1 cellular context compared by ENCODE assay signal in the genomic region with DNA sequence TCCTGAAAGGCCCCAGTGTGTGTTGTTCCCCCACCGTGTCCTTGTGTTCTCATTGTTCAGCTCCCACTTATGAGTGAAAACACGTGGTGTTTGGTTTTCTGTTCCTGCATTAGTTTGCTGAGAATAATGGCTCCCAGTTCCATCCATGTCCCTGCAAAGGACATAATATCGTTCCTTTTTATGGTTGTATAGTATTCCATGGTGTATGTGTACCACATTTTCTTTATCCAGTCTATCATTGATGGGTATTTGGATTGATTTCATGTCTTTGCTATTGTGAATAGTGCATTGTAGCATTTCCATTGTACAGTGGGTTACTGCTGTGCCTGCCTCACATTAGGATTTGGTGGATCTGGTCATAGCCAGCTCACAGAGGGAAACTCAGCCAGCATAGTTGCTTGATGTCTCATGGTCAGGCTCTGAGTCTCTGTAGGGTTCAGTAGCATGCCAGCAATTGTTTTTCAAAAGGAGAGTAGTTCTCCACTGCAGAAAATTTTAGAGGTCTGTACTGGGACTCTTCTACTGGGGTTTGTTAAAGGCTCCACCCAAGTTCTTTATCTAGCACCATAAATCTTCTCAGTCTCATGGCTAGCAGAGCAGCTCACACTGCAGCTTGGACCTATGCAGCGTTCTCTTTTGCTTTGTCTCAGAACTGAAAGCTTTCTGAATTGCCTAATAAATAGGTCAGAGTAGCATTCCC.
TF ChIP-seq lines count a peak whose summit lies in the region.

No MANE protein-coding gene starts in this region.

TF ChIP-seq in SK-N-SH treated with all-trans-retinoic acid at 6 μM for 48 hours, 23 proteins besides CTCF, POLR2A, EP300 and RAD21 (continued from another document):
- TF ChIP-seq, protein P1, sequence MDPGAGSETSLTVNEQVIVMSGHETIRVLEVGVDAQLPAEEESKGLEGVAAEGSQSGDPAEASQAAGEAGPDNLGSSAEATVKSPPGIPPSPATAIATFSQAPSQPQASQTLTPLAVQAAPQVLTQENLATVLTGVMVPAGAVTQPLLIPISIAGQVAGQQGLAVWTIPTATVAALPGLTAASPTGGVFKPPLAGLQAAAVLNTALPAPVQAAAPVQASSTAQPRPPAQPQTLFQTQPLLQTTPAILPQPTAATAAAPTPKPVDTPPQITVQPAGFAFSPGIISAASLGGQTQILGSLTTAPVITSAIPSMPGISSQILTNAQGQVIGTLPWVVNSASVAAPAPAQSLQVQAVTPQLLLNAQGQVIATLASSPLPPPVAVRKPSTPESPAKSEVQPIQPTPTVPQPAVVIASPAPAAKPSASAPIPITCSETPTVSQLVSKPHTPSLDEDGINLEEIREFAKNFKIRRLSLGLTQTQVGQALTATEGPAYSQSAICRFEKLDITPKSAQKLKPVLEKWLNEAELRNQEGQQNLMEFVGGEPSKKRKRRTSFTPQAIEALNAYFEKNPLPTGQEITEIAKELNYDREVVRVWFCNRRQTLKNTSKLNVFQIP (CRISPR knock-in tag; IDR thresholded peaks at IDR 0.05; ENCODE audit: borderline replicate concordance, low read depth) = no peak
- no peak for TF ChIP-seq ZNF8 (CRISPR knock-in tag; IDR thresholded peaks at IDR 0.05)
- TF ChIP-seq ZNF70 (CRISPR knock-in tag; IDR thresholded peaks at IDR 0.05) = no peak
- no peak for TF ChIP-seq BACH2 (CRISPR knock-in tag; IDR thresholded peaks at IDR 0.05; ENCODE audit: borderline replicate concordance)
- no peak for TF ChIP-seq TCF4 (CRISPR knock-in tag; IDR thresholded peaks at IDR 0.05; ENCODE audit: borderline replicate concordance)
- no peak for TF ChIP-seq SNAI2 (CRISPR knock-in tag; IDR thresholded peaks at IDR 0.05)
- no peak for TF ChIP-seq ESRRG (CRISPR knock-in tag; IDR thresholded peaks at IDR 0.05)
